ENCODE assay signal across 29 cellular contexts in the genomic region with DNA sequence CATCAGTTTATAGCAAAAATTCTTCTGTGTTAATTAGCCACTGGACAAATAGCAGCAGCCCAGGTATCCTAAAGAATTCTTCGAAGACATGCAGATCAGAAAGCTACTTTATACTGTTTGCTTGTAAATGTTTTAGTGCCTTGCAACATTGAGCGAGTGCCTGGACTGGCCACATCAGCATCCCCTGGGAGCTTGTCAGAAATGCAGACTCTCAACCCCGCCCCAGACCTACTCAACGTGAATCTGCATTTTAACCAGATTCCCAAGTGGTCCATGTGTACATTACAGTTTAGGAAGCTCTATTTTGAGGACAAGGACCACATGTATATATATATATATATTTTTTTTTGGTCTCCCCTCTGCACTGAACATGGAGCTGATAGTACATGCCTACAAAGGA. TPM values are rescaled to one million over a fixed set of nuclear protein-coding genes. Genes with fewer than 3 reads are reported as not detected.
"Had no signal": no experiment of that assay in that cellular context is flagged by ENCODE, and none has a peak within 500 bp of the region (broad histone marks: within the 10 kb centered on the region; RNA-seq: fewer than 3 reads in every experiment).

No MANE protein-coding gene starts in this region.

- H3K4me1 ChIP-seq: right atrium auricular region, upper lobe of right lung, uterus had no signal

- H3K27ac ChIP-seq: neural progenitor cell, right atrium auricular region, thoracic aorta, upper lobe of right lung, uterus had no signal

- DNase-seq: cerebellar nuclear complex; cortex of kidney; effector memory CD8-positive, alpha-beta T cell; erythroblast; esophagus squamous epithelium; foreskin melanocyte; head of caudate nucleus; kidney; mesendoderm; midbrain; naive thymus-derived CD4-positive, alpha-beta T cell; stimulated activated CD4-positive, alpha-beta T cell treated with anti-CD3 and anti-CD28 coated beads, Interleukin-2, amount 100 ng/mL, for 24 hours; stimulated activated CD4-positive, alpha-beta T cell treated with anti-CD3 and anti-CD28 coated beads, Interleukin-4, amount 100 ng/mL, for 24 hours; stimulated activated naive CD8-positive, alpha-beta T cell treated with anti-CD3 and anti-CD28 coated beads, Interleukin-15, Interleukin-2, amounts not matched to agents 100 U/mL and 50 U/mL, for 24 hours; upper lobe of right lung; uterus had no signal

- FAIRE-seq: endometrium, kidney had no signal

- H2AFZ ChIP-seq: neural progenitor cell had no signal

- H3K27me3 ChIP-seq: esophagus squamous epithelium, neural progenitor cell, right atrium auricular region, tibial nerve, upper lobe of right lung, uterus had no signal

- H3K4me2 ChIP-seq: neural progenitor cell had no signal

- H3K9me3 ChIP-seq: esophagus squamous epithelium, prostate gland, right atrium auricular region, thoracic aorta, upper lobe of right lung, uterus had no signal

- ATAC-seq: effector memory CD8-positive, alpha-beta T cell; left lobe of liver; naive thymus-derived CD4-positive, alpha-beta T cell; sciatic nerve; stimulated activated memory B cell treated with anti-CD40 and anti-IgM and Interleukin-4, amounts not matched to agents 10 μg/mL and 1 μg/mL and 100 μg/mL, for 72 hours; stimulated activated naive CD8-positive, alpha-beta T cell treated with anti-CD3 and anti-CD28 coated beads, Interleukin-15, Interleukin-2, amounts not matched to agents 100 U/mL and 50 U/mL, for 24 hours; upper lobe of right lung had no signal

- H3K36me3 ChIP-seq: prostate gland, uterus had no signal

- H3K4me3 ChIP-seq: esophagus squamous epithelium, lung, neural progenitor cell, prostate gland, right atrium auricular region, thoracic aorta, tibial nerve, upper lobe of right lung, uterus had no signal

- H3K9ac ChIP-seq: neural progenitor cell had no signal

RNA-seq across cellular contexts. Expression of gene PLEKHS1, which starts 18.5 kb away (rescaled TPM):
- total RNA-seq: dermis microvascular lymphatic vessel endothelial cell, glomerular endothelial cell, left lobe of liver, right atrium auricular region, tibial nerve, upper lobe of right lung had no signal
- polyA plus RNA-seq: liver; naive thymus-derived CD4-positive, alpha-beta T cell had no signal
